In the genomic region with DNA sequence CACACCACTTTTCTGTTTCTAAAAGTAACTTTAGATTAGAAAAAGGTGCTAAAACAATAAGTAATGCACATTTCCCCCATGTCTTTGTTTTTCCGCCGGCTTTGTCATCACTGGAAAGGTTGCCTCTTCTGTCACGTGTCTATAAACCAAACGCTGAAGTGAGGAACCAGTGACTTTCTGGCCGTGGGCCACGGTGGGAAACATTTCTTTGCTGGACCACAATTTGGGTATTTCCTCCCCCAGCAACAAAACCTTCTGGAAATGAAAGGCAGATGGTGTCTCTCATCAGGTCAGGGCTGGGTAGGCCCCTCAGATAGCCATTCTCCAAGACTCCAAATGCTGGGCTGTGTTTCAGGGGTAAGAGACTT, we compare ENCODE assay signal across 18 cellular contexts.
DNase-seq lines count a peak whose midpoint lies in the region; FAIRE-seq and TF ChIP-seq lines count a peak whose summit lies in the region.
"Had no signal": no experiment of that assay in that cellular context is flagged by ENCODE, and none has a peak within 500 bp of the region (broad histone marks: within the 10 kb centered on the region; RNA-seq: fewer than 3 reads in every experiment).

No MANE protein-coding gene starts in this region.

- no peaks in the 10 kb centered on the region for H4K20me1 ChIP-seq in Karpas-422 (ENCODE audit: insufficient read depth, low read depth, low read length)

- H3K9me3 ChIP-seq in Karpas-422 (ENCODE audit: low read length) (no peaks in the 10 kb centered on the region), vagina (no peaks in the 10 kb centered on the region), esophagus muscularis mucosa (no peaks in the 10 kb centered on the region)
- H3K9me3 ChIP-seq: BE2C had no signal

- no peaks in the 10 kb centered on the region for H3K79me2 ChIP-seq in Karpas-422 (ENCODE audit: low read length)

- H3K4me1 ChIP-seq in Karpas-422 (ENCODE audit: low read length) (peaks cover 5% of the 10 kb centered on the region), vagina (peaks cover 60% of the 10 kb centered on the region), esophagus muscularis mucosa (peaks cover 36 to 59% (median 49%) of the 10 kb centered on the region in 4 donors)

- H3K27ac ChIP-seq in Karpas-422 (ENCODE audit: low read length) = no peak overlapping the region
- peak overlapping the region; percentile 94 for H3K27ac ChIP-seq in vagina
- H3K27ac ChIP-seq in esophagus muscularis mucosa (replicated peaks in 1 of 4) = no peak overlapping the region
- H3K27ac ChIP-seq: HL-60 had no signal

- 0 out of 2 replicates have a peak overlapping the region, but pooled peaks have one; percentile 43 for H2AFZ ChIP-seq in Karpas-422 (ENCODE audit: low read length)

- no peaks in the 10 kb centered on the region for H3K9me2 ChIP-seq in Karpas-422 (replicated peaks; ENCODE audit: insufficient read depth, low read length)

- TF ChIP-seq EP300 in esophagus muscularis mucosa (IDR thresholded peaks at IDR 0.05) = no peak

- no peak overlapping the region for H3K9ac ChIP-seq in Karpas-422 (ENCODE audit: low read length)

- peak; percentile 9 for FAIRE-seq in GM12891 (lab: Jason Lieb, UNC)

- 85% methylated on average over 6 of the region's 6 CpGs for WGBS in esophagus muscularis mucosa

- H3K4me2 ChIP-seq in Karpas-422 (ENCODE audit: low read depth, low read length, poor library complexity, severe bottlenecking) = no peak overlapping the region

- H3K4me3 ChIP-seq in Karpas-422 (ENCODE audit: low read length) (no peak overlapping the region), foreskin fibroblast (ENCODE audit: low read depth in 1 of 2, low read length in 2 of 2) (no peak overlapping the region), vagina (no peak overlapping the region), esophagus muscularis mucosa (no peak overlapping the region)

- intact Hi-C loops in vagina (cut with DNase I) = no loop called here
- intact Hi-C loops in esophagus muscularis mucosa (cut with DNase I) = no loop called here

- H3K27me3 ChIP-seq in Karpas-422 (ENCODE audit: low read length) (no peaks in the 10 kb centered on the region), vagina (no peaks in the 10 kb centered on the region), esophagus muscularis mucosa (no peaks in the 10 kb centered on the region)
- H3K27me3 ChIP-seq: BE2C had no signal

- DNase-seq in GM12891 (ENCODE audit: insufficient read length, low spot score) = no peak
- DNase-seq in Karpas-422 = no peak
- DNase-seq in foreskin fibroblast = peak; percentile 56 to 82
- no peak for DNase-seq in vagina (ENCODE audit: extremely low spot score in 2 of 2)
- no peak for DNase-seq in NCI-H1694 (lab: John Stamatoyannopoulos, UW)
- no peak for DNase-seq in esophagus muscularis mucosa (ENCODE audit: extremely low spot score)
- DNase-seq in SKM-1 (lab: John Stamatoyannopoulos, UW; ENCODE audit: unreplicated experiment) = no peak
- DNase-seq: ACHN; BE2C; Calu3; CD4-positive, alpha-beta memory T cell; HCEC 1CT; NCI-H1436 treated with DMSO at 0.1 percent for 48 hours; NCI-H2081 treated with DMSO at 0.1 percent for 48 hours; NCI-H510A; NCI-H774; PC-3 had no signal

- no peak for TF ChIP-seq POLR2A in GM12891 (IDR thresholded peaks at IDR 0.05; ENCODE audit: low read depth, low read length)
- no peak for TF ChIP-seq POLR2A in vagina (IDR thresholded peaks at IDR 0.05)
- no peak for TF ChIP-seq POLR2A in esophagus muscularis mucosa (IDR thresholded peaks at IDR 0.05; ENCODE audit: low read depth)

- H3K36me3 ChIP-seq in Karpas-422 (ENCODE audit: insufficient read depth, low read length) = no peaks in the 10 kb centered on the region
- H3K36me3 ChIP-seq in vagina = no peaks in the 10 kb centered on the region
- no peaks in the 10 kb centered on the region for H3K36me3 ChIP-seq in esophagus muscularis mucosa
- H3K36me3 ChIP-seq: BE2C had no signal

- TF ChIP-seq CTCF in foreskin fibroblast (IDR thresholded peaks at IDR 0.05; ENCODE audit: low read depth, low read length) (no peak), vagina (IDR thresholded peaks at IDR 0.05) (no peak), esophagus muscularis mucosa (IDR thresholded peaks at IDR 0.05) (no peak)

TF ChIP-seq in GM12891, 5 proteins besides CTCF, POLR2A, EP300 and RAD21:
- TF ChIP-seq POU2F2 (IDR thresholded peaks at IDR 0.05; ENCODE audit: low read depth, low read length) (0 out of 2 replicates have a peak, but pooled peaks have one; percentile 9), SPI1 (IDR thresholded peaks at IDR 0.05; ENCODE audit: low read depth, low read length) (0 out of 2 replicates have a peak, but pooled peaks have one; percentile 1), PAX5 (IDR thresholded peaks at IDR 0.05; ENCODE audit: insufficient read depth, low read length, severe bottlenecking) (no peak), TAF1 (IDR thresholded peaks at IDR 0.05; ENCODE audit: low read depth, low read length) (no peak), POLR2AphosphoS5 (IDR thresholded peaks at IDR 0.05; ENCODE audit: low read depth, low read length) (no peak)

Comparison
In these comparisons a context has a peak if more than half of its experiments do, and no peak if none do; other contexts are left out.
1. DNase-seq: peak in foreskin fibroblast (2 of 2); none in GM12891 (single experiment), Karpas-422 (single experiment), vagina (0 of 2), NCI-H1694 (single experiment), esophagus muscularis mucosa (single experiment) and SKM-1 (single experiment).